ENCODE assay signal across 31 cellular contexts in genomic region chr16:20002936-20003335, GRCh38.
DNase-seq lines count a peak whose midpoint lies in the region; ATAC-seq, FAIRE-seq and TF ChIP-seq lines count a peak whose summit lies in the region.
"Had no signal": no experiment of that assay in that cellular context is flagged by ENCODE, and none has a peak within 500 bp of the region (broad histone marks: within the 10 kb centered on the region; RNA-seq: fewer than 3 reads in every experiment).

No MANE protein-coding gene starts in this region.

- ATAC-seq in HepG2 (no peak), right lobe of liver (no peak), K562 (no peak)
- ATAC-seq: A549; CD8-positive, alpha-beta T cell had no signal

- no peak overlapping the region for H2AFZ ChIP-seq in HepG2 (ENCODE audit: low read length)
- H2AFZ ChIP-seq in K562 (ENCODE audit: low read depth, low read length) = no peak overlapping the region

- H3K4me3 ChIP-seq in HepG2 (replicated peaks in 1 of 3; ENCODE audit: insufficient read depth in 1 of 3, low read depth in 2 of 3, low read length in 3 of 3) (no peak overlapping the region; a peak in 1 of 6 replicates), right lobe of liver (no peak overlapping the region), K562 (no peak overlapping the region), dorsolateral prefrontal cortex (no peak overlapping the region)
- H3K4me3 ChIP-seq: A549; BLaER1; BLaER1 treated with 17β-estradiol and CSF1 and Interleukin-3, amounts not matched to agents 10 nM and 100 nM had no signal

- H3K27ac ChIP-seq in HepG2 (ENCODE audit: extremely low read length, insufficient read depth, low read length) (no peak overlapping the region), right lobe of liver (no peak overlapping the region), K562 (ENCODE audit: extremely low read depth, low read depth, low read length) (no peak overlapping the region), dorsolateral prefrontal cortex (no peak overlapping the region)
- H3K27ac ChIP-seq: 22Rv1; A549; BLaER1; BLaER1 treated with 17β-estradiol and CSF1 and Interleukin-3, amounts not matched to agents 10 nM and 100 nM; C4-2B had no signal

- H3K9me1 ChIP-seq in K562 (ENCODE audit: control insufficient read depth, insufficient read depth, low read length) = no peaks in the 10 kb centered on the region

- 49% methylated on average over 2 of the region's 2 CpGs for WGBS in HepG2 (ENCODE audit: low lambda C conversion rate)
- 80% methylated on average over 2 of the region's 2 CpGs for WGBS in right lobe of liver (ENCODE audit: insufficient coverage, low coverage, low lambda C conversion rate, missing lambda C conversion rate)
- 3% methylated on average over 2 of the region's 2 CpGs for WGBS in K562 (ENCODE audit: insufficient coverage, low coverage, missing lambda C conversion rate)

- DNase-seq in HepG2 (ENCODE audit: low spot score) (no peak), right lobe of liver (no peak), K562 (ENCODE audit: extremely low read depth in 1 of 4, low spot score in 3 of 4) (no peak), dorsolateral prefrontal cortex (no peak)
- DNase-seq: 8988T; ACHN; AML-193; C1 segment of cervical spinal cord; Caco-2; Calu3; CD4-positive, alpha-beta memory T cell; CD4-positive, alpha-beta T cell; CD4-positive, CD25-positive, alpha-beta regulatory T cell; CD8-positive, alpha-beta memory T cell; CD8-positive, alpha-beta T cell; COR-L47; DMS 273 treated with DMSO at 0.1 percent for 48 hours; DMS153; DMS53; DMS79; DMS79 treated with DMSO at 0.1 percent for 48 hours; DND-41; EL had no signal

- FAIRE-seq in HepG2 (lab: Jason Lieb, UNC) (no peak), K562 (lab: Jason Lieb, UNC) (no peak)
- FAIRE-seq: A204.1, A549, D721Med had no signal

- H3K27me3 ChIP-seq in HepG2 (ENCODE audit: control insufficient read depth in 1 of 2, insufficient read depth in 2 of 2, low read length in 2 of 2) (no peaks in the 10 kb centered on the region; a peak in 1 of 5 replicates), right lobe of liver (no peaks in the 10 kb centered on the region), K562 (ENCODE audit: control insufficient read depth in 2 of 2, insufficient read depth in 2 of 2, low read length in 2 of 2) (peaks cover 2 to 18% of the 10 kb centered on the region in 2 experiments; a peak in 3 of 5 replicates), dorsolateral prefrontal cortex (peaks cover 0 to 25% (median 7%) of the 10 kb centered on the region in 45 donors)
- H3K27me3 ChIP-seq: BE2C; BLaER1; BLaER1 treated with 17β-estradiol and CSF1 and Interleukin-3, amounts not matched to agents 10 nM and 100 nM had no signal

- no TSS peak for BruUV-seq in HepG2 (replicated peaks; lab: Mats Ljungman, UMichigan)
- no TSS peak for BruUV-seq in K562 (replicated peaks; lab: Mats Ljungman, UMichigan)

- H4K20me1 ChIP-seq in HepG2 (ENCODE audit: insufficient read depth, low read length) (no peaks in the 10 kb centered on the region), K562 (replicated peaks; ENCODE audit: control insufficient read depth, insufficient read depth, low read length) (no peaks in the 10 kb centered on the region)
- H4K20me1 ChIP-seq: BLaER1; BLaER1 treated with 17β-estradiol and CSF1 and Interleukin-3, amounts not matched to agents 10 nM and 100 nM had no signal

- TF ChIP-seq RAD21 in HepG2 (CRISPR knock-in tag; IDR thresholded peaks at IDR 0.05) (no peak), K562 (CRISPR knock-in tag; conservative IDR thresholded peaks at IDR 0.05 in 1 of 2, IDR thresholded peaks at IDR 0.05 in 1 of 2) (no peak)

- POLR2A ChIA-PET in HepG2 (lab: Yijun Ruan, JAX) = interaction anchor here (0.6 kb wide), 1 partner anchor 304 kb away, joined by 3 read pairs; no protein-coding TSS in a partner anchor
- POLR2A ChIA-PET in K562 (lab: Yijun Ruan, JAX) = interaction anchor here (0.7 kb wide), 1 partner anchor 21 kb away, joined by 4 read pairs; no protein-coding TSS in a partner anchor

- no peak for TF ChIP-seq EP300 in HepG2 (IDR thresholded peaks at IDR 0.05; ENCODE audit: low read depth in 2 of 2, low read length in 2 of 2)
- no peak for TF ChIP-seq EP300 in HepG2 (CRISPR knock-in tag; IDR thresholded peaks at IDR 0.05; ENCODE audit: borderline replicate concordance)
- TF ChIP-seq EP300 in K562 (IDR thresholded peaks at IDR 0.05; ENCODE audit: low read length) = no peak

- intact Hi-C loops in HepG2 (cut with micrococcal nuclease; ENCODE audit: unreplicated experiment) = loop anchor here (10.0 kb wide), 1 partner anchor 98 kb away; no protein-coding TSS in a partner anchor
- intact Hi-C loops in right lobe of liver (cut with DNase I) = no loop called here
- intact Hi-C loops in K562 (cut with micrococcal nuclease) = no loop called here
- intact Hi-C loops in dorsolateral prefrontal cortex (cut with DNase I) = no loop called here

- no peaks in the 10 kb centered on the region for H3K36me3 ChIP-seq in HepG2 (replicated peaks in 1 of 2; ENCODE audit: control insufficient read depth in 1 of 2, insufficient read depth in 2 of 2, low read length in 2 of 2)
- no peaks in the 10 kb centered on the region for H3K36me3 ChIP-seq in right lobe of liver
- no peaks in the 10 kb centered on the region for H3K36me3 ChIP-seq in K562 (ENCODE audit: control insufficient read depth, insufficient read depth, low read length)
- H3K36me3 ChIP-seq: BE2C; BLaER1; BLaER1 treated with 17β-estradiol and CSF1 and Interleukin-3, amounts not matched to agents 10 nM and 100 nM had no signal

- H3K4me2 ChIP-seq in HepG2 (ENCODE audit: low read depth, low read length) (no peak overlapping the region), K562 (ENCODE audit: insufficient read depth, low read length) (no peak overlapping the region)
- H3K4me2 ChIP-seq: A549; BLaER1; BLaER1 treated with 17β-estradiol and CSF1 and Interleukin-3, amounts not matched to agents 10 nM and 100 nM had no signal

- no peak overlapping the region for H3K9ac ChIP-seq in HepG2 (ENCODE audit: insufficient read depth, low read depth, low read length)
- no peak overlapping the region for H3K9ac ChIP-seq in K562 (ENCODE audit: insufficient read depth in 1 of 2, low read depth in 2 of 2, low read length in 2 of 2)
- H3K9ac ChIP-seq: BLaER1; BLaER1 treated with 17β-estradiol and CSF1 and Interleukin-3, amounts not matched to agents 10 nM and 100 nM had no signal

- CTCF ChIA-PET in HepG2 (lab: Yijun Ruan, JAX; ENCODE audit: low intra/inter-chr PET ratio, low total read pairs) = no interaction called here
- CTCF ChIA-PET in K562 (lab: Yijun Ruan, JAX; ENCODE audit: low intra/inter-chr PET ratio) = interaction anchor here (0.6 kb wide), 1 partner anchor 95 kb away, joined by 3 read pairs; no protein-coding TSS in a partner anchor

- in situ Hi-C loops in HepG2 (cut with HindIII; ENCODE audit: extremely low pct_ligation_motif_present, low pct_unique_long_range_greater_than_20kb) (no loop called here), K562 (cut with MboI) (no loop called here)

- H3K4me1 ChIP-seq in HepG2 (ENCODE audit: insufficient read depth, low read length) (peaks cover 16% of the 10 kb centered on the region), right lobe of liver (peaks cover 0 to under 1% (median 0%) of the 10 kb centered on the region in 4 donors), K562 (replicated peaks in 1 of 2; ENCODE audit: control insufficient read depth in 2 of 2, insufficient read depth in 2 of 2, low read length in 2 of 2) (no peaks in the 10 kb centered on the region)
- H3K4me1 ChIP-seq: A549; BE2C; BLaER1; BLaER1 treated with 17β-estradiol and CSF1 and Interleukin-3, amounts not matched to agents 10 nM and 100 nM; Caco-2 had no signal

- H3K79me2 ChIP-seq in HepG2 (ENCODE audit: insufficient read depth, low read length) (no peaks in the 10 kb centered on the region), K562 (ENCODE audit: control insufficient read depth, insufficient read depth, low read length) (no peaks in the 10 kb centered on the region)

- H3K9me3 ChIP-seq in HepG2 (ENCODE audit: low read length) (peaks cover 5% of the 10 kb centered on the region; the same call in 1 of the 2 replicates), right lobe of liver (no peaks in the 10 kb centered on the region), K562 (replicated peaks; ENCODE audit: control insufficient read depth, insufficient read depth, low read depth, low read length) (no peaks in the 10 kb centered on the region)
- H3K9me3 ChIP-seq: A549; BE2C; BLaER1; BLaER1 treated with 17β-estradiol and CSF1 and Interleukin-3, amounts not matched to agents 10 nM and 100 nM; Caco-2 had no signal

- TF ChIP-seq CTCF in HepG2 (CRISPR knock-in tag; IDR thresholded peaks at IDR 0.05) = no peak
- no peak for TF ChIP-seq CTCF in right lobe of liver (IDR thresholded peaks at IDR 0.05)
- TF ChIP-seq CTCF in K562 (IDR thresholded peaks at IDR 0.05 in 2 of 3, conservative IDR thresholded peaks at IDR 0.05 in 1 of 3; ENCODE audit: insufficient read depth in 2 of 3, low read depth in 1 of 3, low read length in 3 of 3) = no peak
- no peak for TF ChIP-seq CTCF in dorsolateral prefrontal cortex (IDR thresholded peaks at IDR 0.05 in 54 of 56, conservative IDR thresholded peaks at IDR 0.05 in 2 of 56; ENCODE audit: low read depth in 1 of 56, partially characterized antibody in 56 of 56)

- TF ChIP-seq POLR2A in HepG2 (IDR thresholded peaks at IDR 0.05; ENCODE audit: insufficient read depth in 1 of 2, low read depth in 2 of 2, low read length in 2 of 2) = no peak
- no peak for TF ChIP-seq POLR2A in right lobe of liver (IDR thresholded peaks at IDR 0.05)
- no peak for TF ChIP-seq POLR2A in K562 (conservative IDR thresholded peaks at IDR 0.05)

TF ChIP-seq in K562, 482 proteins besides CTCF, POLR2A, EP300 and RAD21:
- TF ChIP-seq FOXP1 (CRISPR knock-in tag; IDR thresholded peaks at IDR 0.05) (no peak), ZNF12 (CRISPR knock-in tag; IDR thresholded peaks at IDR 0.05) (peak; percentile 32; the same call in 1 of the 2 replicates)
TF ChIP-seq in K562: peak in this region for 1.

Comparison
In these comparisons a context has a peak if more than half of its experiments do, and no peak if none do; other contexts are left out.
1. Of the 241 proteins assayed by ChIP-seq in both HepG2 and K562: peak only in HepG2: none; only in K562: none; in both: ZNF12; in neither: 240.